Comparison of ENCODE assay signal across 8 cellular contexts in the genomic region with DNA sequence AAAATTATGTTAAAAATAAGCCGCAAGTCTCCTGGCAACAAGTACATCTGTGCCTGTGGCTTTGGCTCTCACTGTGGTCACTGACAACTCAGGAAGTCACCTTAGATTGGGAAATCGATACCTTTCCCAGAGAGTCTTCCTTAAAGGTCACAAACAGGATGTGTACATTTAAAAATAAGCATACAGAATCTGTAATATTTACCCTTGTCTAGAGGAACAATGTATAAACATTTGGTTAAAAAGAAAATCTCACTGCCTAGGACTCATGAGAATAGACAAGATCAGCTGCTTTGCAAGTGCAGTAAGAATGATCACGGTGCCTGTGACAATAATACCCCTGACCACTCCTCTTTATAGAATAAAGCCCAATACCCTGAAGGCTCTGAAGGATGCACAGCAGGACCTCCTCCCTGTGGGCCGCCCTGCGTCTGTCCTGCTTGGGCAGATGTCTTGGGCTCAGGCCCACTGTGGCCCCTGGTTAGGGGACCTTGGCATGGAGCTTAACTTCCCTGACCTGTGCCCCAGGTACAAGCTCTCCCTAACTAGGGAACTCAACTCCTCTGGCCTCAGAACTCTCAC.
A peak's percentile ranks its signal among the peaks of the same experiment; 100 is the strongest.
DNase-seq lines count a peak whose midpoint lies in the region; TF ChIP-seq lines count a peak whose summit lies in the region.
"Had no signal": no experiment of that assay in that cellular context is flagged by ENCODE, and none has a peak within 500 bp of the region (broad histone marks: within the 10 kb centered on the region; RNA-seq: fewer than 3 reads in every experiment).

No MANE protein-coding gene starts in this region.

- in situ Hi-C loops in HAP-1 (cut with MboI; ENCODE audit: low sequenced_read_pairs): loop anchor here (25.0 kb wide), 1 partner anchor 417 kb away; no protein-coding TSS in a partner anchor

- POLR2A ChIA-PET in CD8-positive, alpha-beta memory T cell (lab: Charles Lee): interaction anchor here (1.2 to 1.8 kb wide), 2 partner anchors 99 to 165 kb away, joined by 3 to 6 read pairs; no protein-coding TSS in a partner anchor

- peak overlapping the region; percentile 15 for H3K4me3 ChIP-seq in CD8-positive, alpha-beta memory T cell (ENCODE audit: low read length)
- H3K4me3 ChIP-seq in coronary artery: no peak overlapping the region
- H3K4me3 ChIP-seq in HAP-1: no peak overlapping the region
- H3K4me3 ChIP-seq: sigmoid colon had no signal

- peak overlapping the region in 6 of 7 donors; percentile 7 to 68 (median 58) for H3K4me3 Mint-ChIP-seq in CD8-positive, alpha-beta memory T cell

- DNase-seq in CD8-positive, alpha-beta memory T cell: peak in 3 of 5 donors; percentile 17 to 58 (median 24)
- peak; percentile 50 for DNase-seq in NCI-H2196 treated with DMSO at 0.1 percent for 48 hours (lab: John Stamatoyannopoulos, UW; ENCODE audit: unreplicated experiment)
- DNase-seq in coronary artery (ENCODE audit: low spot score): peak; percentile 53
- no peak for DNase-seq in DMS79 treated with DMSO at 0.1 percent for 48 hours (lab: John Stamatoyannopoulos, UW)
- DNase-seq in COR-L47 (lab: John Stamatoyannopoulos, UW): no peak
- DNase-seq in HAP-1 (ENCODE audit: low spot score in 2 of 2): no peak
- DNase-seq: sigmoid colon had no signal

- CTCF ChIA-PET in CD8-positive, alpha-beta memory T cell (lab: Charles Lee): interaction anchor here (2.7 kb wide), 1 partner anchor 180 kb away, joined by 14 read pairs; no protein-coding TSS in a partner anchor

- H3K9me3 Mint-ChIP-seq in CD8-positive, alpha-beta memory T cell: no peaks in the 10 kb centered on the region

- H3K4me1 Mint-ChIP-seq in CD8-positive, alpha-beta memory T cell: peaks cover 56 to 98% (median 83%) of the 10 kb centered on the region in 3 donors

- H3K9me3 ChIP-seq in CD8-positive, alpha-beta memory T cell (ENCODE audit: low read length): no peaks in the 10 kb centered on the region
- H3K9me3 ChIP-seq in HAP-1: no peaks in the 10 kb centered on the region
- H3K9me3 ChIP-seq: sigmoid colon had no signal

- no peaks in the 10 kb centered on the region for H3K27me3 ChIP-seq in CD8-positive, alpha-beta memory T cell (ENCODE audit: insufficient read depth, low read length, poor library complexity, severe bottlenecking)
- H3K27me3 ChIP-seq in HAP-1 (ENCODE audit: low read depth): no peaks in the 10 kb centered on the region
- H3K27me3 ChIP-seq: sigmoid colon had no signal

- TF ChIP-seq CTCF in C4-2B (conservative IDR thresholded peaks at IDR 0.05): no peak
- TF ChIP-seq CTCF in coronary artery (IDR thresholded peaks at IDR 0.05): no peak

- peak overlapping the region; percentile 21 to 95 (median 87) for H3K27ac Mint-ChIP-seq in CD8-positive, alpha-beta memory T cell

- H3K27me3 Mint-ChIP-seq in CD8-positive, alpha-beta memory T cell: peaks cover 0 to 1% of the 10 kb centered on the region in 2 donors

- peaks cover 32% of the 10 kb centered on the region for H3K4me1 ChIP-seq in CD8-positive, alpha-beta memory T cell (ENCODE audit: insufficient read depth, low read length)
- H3K4me1 ChIP-seq in HAP-1: no peaks in the 10 kb centered on the region
- H3K4me1 ChIP-seq: sigmoid colon had no signal

- H3K27ac ChIP-seq in C4-2B: peak overlapping the region; percentile 5; the same call in 1 of the 2 replicates
- H3K27ac ChIP-seq in CD8-positive, alpha-beta memory T cell (ENCODE audit: low read depth, low read length): no peak overlapping the region
- no peak overlapping the region for H3K27ac ChIP-seq in coronary artery
- H3K27ac ChIP-seq: sigmoid colon had no signal

- H3K36me3 ChIP-seq in CD8-positive, alpha-beta memory T cell (ENCODE audit: insufficient read depth, low read length): no peaks in the 10 kb centered on the region
- H3K36me3 ChIP-seq in HAP-1 (replicated peaks): no peaks in the 10 kb centered on the region
- H3K36me3 ChIP-seq: sigmoid colon had no signal

- no peaks in the 10 kb centered on the region for H3K36me3 Mint-ChIP-seq in CD8-positive, alpha-beta memory T cell

Comparison
In these comparisons a context has a peak if more than half of its experiments do, and no peak if none do; other contexts are left out.
1. DNase-seq: peak in CD8-positive, alpha-beta memory T cell (3 of 5), NCI-H2196 treated with DMSO at 0.1 percent for 48 hours (single experiment) and coronary artery (single experiment); none in DMS79 treated with DMSO at 0.1 percent for 48 hours (single experiment), COR-L47 (single experiment) and HAP-1 (0 of 2).